Comparison of ENCODE assay signal across 21 cellular contexts in the genomic region with DNA sequence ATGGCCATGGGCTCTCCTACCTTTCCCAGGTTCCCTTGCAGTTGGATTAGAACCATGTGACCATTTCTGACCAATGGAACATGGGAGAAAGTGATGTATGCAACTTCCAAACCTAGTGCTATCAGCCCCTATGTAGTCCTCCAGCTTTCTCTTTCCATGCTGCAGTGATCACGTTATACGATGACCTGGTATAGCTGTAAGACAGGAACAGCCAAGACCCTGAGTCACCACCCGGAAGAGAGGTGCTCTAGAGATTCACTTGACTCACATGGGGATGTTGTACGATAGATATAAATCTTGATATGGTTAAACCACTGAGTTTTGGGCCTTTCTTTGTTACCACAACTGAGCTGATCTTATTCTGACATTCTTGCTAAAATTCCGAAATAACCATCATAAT.
"Had no signal": no experiment of that assay in that cellular context is flagged by ENCODE, and none has a peak within 500 bp of the region (broad histone marks: within the 10 kb centered on the region; RNA-seq: fewer than 3 reads in every experiment).

No MANE protein-coding gene starts in this region.

- H3K9me3 Mint-ChIP-seq: activated naive CD8-positive, alpha-beta T cell treated with anti-CD3 and anti-CD28 coated beads, Interleukin-2, amount 10 ng/mL, durations not matched to agents 7 days and 5 days; activated T-helper 1 cell treated with anti-CD3 and anti-CD28 coated beads, Interleukin-12 subunit alpha, Interleukin-12 subunit beta, Interleukin-2, Interleukin-4 antibody, amounts not matched to agents 30 ng/mL and 10 ng/mL and 1 ng/mL, durations not matched to agents 14 hours and 24 hours and 36 hours; natural killer cell had no signal

- H3K27me3 ChIP-seq: body of pancreas, pancreas, right lobe of liver, testis had no signal

- H3K4me3 Mint-ChIP-seq: activated B cell treated with CpG ODN at 0.5 μM for 24 hours; activated naive CD8-positive, alpha-beta T cell treated with anti-CD3 and anti-CD28 coated beads, Interleukin-2, amount 10 ng/mL, durations not matched to agents 7 days and 5 days; activated T-helper 1 cell treated with anti-CD3 and anti-CD28 coated beads, Interleukin-12 subunit alpha, Interleukin-12 subunit beta, Interleukin-2, Interleukin-4 antibody, amounts not matched to agents 30 ng/mL and 10 ng/mL and 1 ng/mL, durations not matched to agents 14 hours and 24 hours and 36 hours; natural killer cell; type B pancreatic cell had no signal

- H3K4me1 Mint-ChIP-seq: natural killer cell had no signal

- H3K27ac ChIP-seq: body of pancreas, dorsolateral prefrontal cortex, pancreas, right lobe of liver, stomach, testis had no signal

- H3K36me3 Mint-ChIP-seq: activated naive CD8-positive, alpha-beta T cell treated with anti-CD3 and anti-CD28 coated beads, Interleukin-2, amount 10 ng/mL, durations not matched to agents 7 days and 5 days; natural killer cell had no signal

- DNase-seq: activated B cell treated with CpG ODN at 0.5 μM for 24 hours; activated CD4-positive, alpha-beta T cell treated with anti-CD3 and anti-CD28 coated beads, Interleukin-2, amount 50 U/mL, for 1 hour; activated naive CD4-positive, alpha-beta T cell; activated naive CD8-positive, alpha-beta T cell treated with anti-CD3 and anti-CD28 coated beads, Interleukin-2, amount 10 ng/mL, durations not matched to agents 7 days and 5 days; body of pancreas; central memory CD4-positive, alpha-beta T cell; dorsolateral prefrontal cortex; foreskin melanocyte; hypothalamus; kidney; natural killer cell; pancreas; right lobe of liver; small intestine; stimulated activated CD4-positive, alpha-beta T cell treated with anti-CD3 and anti-CD28 coated beads, Interleukin-15, amount 100 ng/mL, for 24 hours; stimulated activated CD4-positive, alpha-beta T cell treated with anti-CD3 and anti-CD28 coated beads, Interleukin-4, amount 100 ng/mL, for 1 hour; stomach; testis had no signal

- H3K27ac Mint-ChIP-seq: activated B cell treated with CpG ODN at 0.5 μM for 24 hours; activated naive CD8-positive, alpha-beta T cell treated with anti-CD3 and anti-CD28 coated beads, Interleukin-2, amount 10 ng/mL, durations not matched to agents 7 days and 5 days; activated T-helper 1 cell treated with anti-CD3 and anti-CD28 coated beads, Interleukin-12 subunit alpha, Interleukin-12 subunit beta, Interleukin-2, Interleukin-4 antibody, amounts not matched to agents 30 ng/mL and 10 ng/mL and 1 ng/mL, durations not matched to agents 14 hours and 24 hours and 36 hours; natural killer cell; type B pancreatic cell had no signal

- H3K9me3 ChIP-seq: pancreas, right lobe of liver, testis had no signal

- ATAC-seq: body of pancreas, left lobe of liver, natural killer cell, pancreas, right lobe of liver had no signal
